ENCODE assay signal across 8 cellular contexts in genomic region chr6:38973178-38974057, GRCh38.
A peak's percentile ranks its signal among the peaks of the same experiment; 100 is the strongest.
DNase-seq lines count a peak whose midpoint lies in the region; ATAC-seq and TF ChIP-seq lines count a peak whose summit lies in the region.

No MANE protein-coding gene starts in this region.

- no peaks in the 10 kb centered on the region for H3K36me3 Mint-ChIP-seq in activated CD4-positive, alpha-beta T cell treated with anti-CD3 and anti-CD28 coated beads, Interleukin-2, amount 10 ng/mL, durations not matched to agents 7 days and 5 days (ENCODE audit: low read depth)
- H3K36me3 Mint-ChIP-seq in glutamatergic neuron (ENCODE audit: unreplicated experiment): no peaks in the 10 kb centered on the region

- H3K9me3 Mint-ChIP-seq in activated CD4-positive, alpha-beta T cell treated with anti-CD3 and anti-CD28 coated beads, Interleukin-2, amount 10 ng/mL, durations not matched to agents 7 days and 5 days: no peaks in the 10 kb centered on the region
- no peaks in the 10 kb centered on the region for H3K9me3 Mint-ChIP-seq in glutamatergic neuron (ENCODE audit: unreplicated experiment)

- peak; percentile 58 for TF ChIP-seq CTCF in glutamatergic neuron (IDR thresholded peaks at IDR 0.05; ENCODE audit: partially characterized antibody, unreplicated experiment)

- CTCF ChIA-PET in activated CD4-positive, alpha-beta T cell treated with anti-CD3 and anti-CD28 coated beads, Interleukin-2, amount 10 ng/mL, durations not matched to agents 7 days and 5 days (lab: Charles Lee): interaction anchor here (0.9 to 1.8 kb wide), 5 partner anchors 12 to 331 kb away, joined by 3 to 5 read pairs (median 4); no protein-coding TSS in a partner anchor

- DNase-seq in DMS 273 (lab: John Stamatoyannopoulos, UW; ENCODE audit: unreplicated experiment): peak; percentile 84
- DNase-seq in GOT3 (lab: John Stamatoyannopoulos, UW): peak; percentile 2
- DNase-seq in NCI-H2227 treated with DMSO at 0.1 percent for 48 hours (lab: John Stamatoyannopoulos, UW): peak; percentile 51
- peak; percentile 43 for DNase-seq in activated CD4-positive, alpha-beta T cell treated with anti-CD3 and anti-CD28 coated beads, Interleukin-2, amount 10 ng/mL, durations not matched to agents 7 days and 5 days
- no peak for DNase-seq in glutamatergic neuron
- peak; percentile 22 for DNase-seq in pulmonary artery endothelial cell (ENCODE audit: low read depth, low spot score)
- DNase-seq in effector CD4-positive, alpha-beta T cell: no peak

- H3K27ac Mint-ChIP-seq in activated CD4-positive, alpha-beta T cell treated with anti-CD3 and anti-CD28 coated beads, Interleukin-2, amount 10 ng/mL, durations not matched to agents 7 days and 5 days: no peak overlapping the region
- no peak overlapping the region for H3K27ac Mint-ChIP-seq in glutamatergic neuron (ENCODE audit: unreplicated experiment)

- no peak for TF ChIP-seq POLR2A in GM18505 (IDR thresholded peaks at IDR 0.05; ENCODE audit: borderline replicate concordance, extremely low read depth, insufficient read depth, insufficient read length)

- ATAC-seq in GM18505 (IDR thresholded peaks at IDR 0.05; ENCODE audit: unreplicated experiment): no peak

- POLR2A ChIA-PET in activated CD4-positive, alpha-beta T cell treated with anti-CD3 and anti-CD28 coated beads, Interleukin-2, amount 10 ng/mL, durations not matched to agents 7 days and 5 days (lab: Charles Lee): no interaction called here

- H3K4me1 Mint-ChIP-seq in activated CD4-positive, alpha-beta T cell treated with anti-CD3 and anti-CD28 coated beads, Interleukin-2, amount 10 ng/mL, durations not matched to agents 7 days and 5 days: no peaks in the 10 kb centered on the region
- H3K4me1 Mint-ChIP-seq in glutamatergic neuron (ENCODE audit: low read depth, unreplicated experiment): peaks cover 12% of the 10 kb centered on the region

- peaks cover 36% of the 10 kb centered on the region for H3K27me3 Mint-ChIP-seq in activated CD4-positive, alpha-beta T cell treated with anti-CD3 and anti-CD28 coated beads, Interleukin-2, amount 10 ng/mL, durations not matched to agents 7 days and 5 days
- no peaks in the 10 kb centered on the region for H3K27me3 Mint-ChIP-seq in glutamatergic neuron (ENCODE audit: unreplicated experiment)

- no peak overlapping the region for H3K4me3 Mint-ChIP-seq in activated CD4-positive, alpha-beta T cell treated with anti-CD3 and anti-CD28 coated beads, Interleukin-2, amount 10 ng/mL, durations not matched to agents 7 days and 5 days
- H3K4me3 Mint-ChIP-seq in glutamatergic neuron (ENCODE audit: unreplicated experiment): no peak overlapping the region

Comparison
In these comparisons a context has a peak if more than half of its experiments do, and no peak if none do; other contexts are left out.
1. DNase-seq: peak in DMS 273 (single experiment), GOT3 (single experiment), NCI-H2227 treated with DMSO at 0.1 percent for 48 hours (single experiment), activated CD4-positive, alpha-beta T cell treated with anti-CD3 and anti-CD28 coated beads, Interleukin-2, amount 10 ng/mL, durations not matched to agents 7 days and 5 days (single experiment) and pulmonary artery endothelial cell (single experiment); none in glutamatergic neuron (single experiment) and effector CD4-positive, alpha-beta T cell (single experiment).